Comparison of ENCODE assay signal across 8 cellular contexts in the genomic region with DNA sequence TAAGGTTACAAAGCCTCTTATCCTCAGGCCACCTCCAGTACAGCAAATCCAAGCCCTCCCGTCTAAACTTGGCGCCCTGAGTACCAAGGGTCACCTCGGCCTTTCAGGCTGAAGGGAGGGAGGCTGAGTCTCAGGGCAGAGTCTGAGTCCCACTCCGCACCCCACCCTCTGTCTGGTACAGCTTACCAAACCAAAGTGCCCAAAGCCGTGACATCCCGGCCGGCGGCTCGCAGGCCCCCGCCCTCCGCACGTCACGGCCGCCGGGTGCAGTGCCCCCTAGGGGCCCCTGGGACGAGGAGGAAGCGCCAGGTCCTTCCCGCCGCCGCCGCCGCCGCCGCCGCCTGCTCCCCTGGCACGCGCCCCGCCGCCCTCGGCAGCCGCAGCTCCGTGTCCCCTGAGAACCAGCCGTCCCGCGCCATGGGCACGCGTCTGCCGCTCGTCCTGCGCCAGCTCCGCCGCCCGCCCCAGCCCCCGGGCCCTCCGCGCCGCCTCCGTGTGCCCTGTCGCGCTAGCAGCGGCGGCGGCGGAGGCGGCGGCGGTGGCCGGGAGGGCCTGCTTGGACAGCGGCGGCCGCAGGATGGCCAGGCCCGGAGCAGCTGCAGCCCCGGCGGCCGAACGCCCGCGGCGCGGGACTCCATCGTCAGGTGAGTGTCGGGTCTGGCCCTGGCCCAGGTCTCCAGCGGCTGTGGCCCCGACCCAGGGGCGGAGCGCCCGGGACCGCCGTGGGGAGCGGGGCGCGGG. TPM values are rescaled to one million over a fixed set of nuclear protein-coding genes. Genes with fewer than 3 reads are reported as not detected.
A peak's percentile ranks its signal among the peaks of the same experiment; 100 is the strongest.
DNase-seq lines count a peak whose midpoint lies in the region; ATAC-seq and TF ChIP-seq lines count a peak whose summit lies in the region.

A gene (plus strand): TSS at position 297 of the 741 bp plus-strand sequence. CDS start 121 bp downstream, at position 418.

- peaks cover 4% of the 10 kb centered on the region for H3K4me1 ChIP-seq in mucosa of descending colon (ENCODE audit: low read depth)

- H3K36me3 Mint-ChIP-seq in CD14-positive monocyte: no peaks in the 10 kb centered on the region

- H3K9me3 ChIP-seq in mucosa of descending colon: no peaks in the 10 kb centered on the region

- ATAC-seq in HG03354 (IDR thresholded peaks at IDR 0.05; ENCODE audit: poor library complexity, severe bottlenecking, unreplicated experiment) (peak; percentile 72), mucosa of descending colon (peak; percentile 89)

- peaks cover 24% of the 10 kb centered on the region for H3K4me1 Mint-ChIP-seq in CD14-positive monocyte

- H3K4me3 ChIP-seq in epithelial cell of esophagus (ENCODE audit: low read length) (peak within 1 kb of the TSS; percentile 67), mucosa of descending colon (peak within 1 kb of the TSS; percentile 32)

- intact Hi-C loops in CD14-positive monocyte (cut with micrococcal nuclease): no loop called here
- intact Hi-C loops in mucosa of descending colon (cut with DNase I, micrococcal nuclease): no loop called here

- peak; percentile 69 for TF ChIP-seq CTCF in CD14-positive monocyte (IDR thresholded peaks at IDR 0.05)
- TF ChIP-seq CTCF in epithelial cell of esophagus (IDR thresholded peaks at IDR 0.05; ENCODE audit: insufficient read depth, low read depth, low read length, missing control alignments): peak; percentile 35
- TF ChIP-seq CTCF in mucosa of descending colon (IDR thresholded peaks at IDR 0.05): peak; percentile 73

- DNase-seq in CD14-positive monocyte (ENCODE audit: low spot score): peak; percentile 64
- DNase-seq in NOMO-1 treated with DMSO at 0.1 percent for 48 hours (lab: John Stamatoyannopoulos, UW; ENCODE audit: unreplicated experiment): peak; percentile 66
- peak; percentile 57 for DNase-seq in activated T-cell treated with anti-CD3 and anti-CD28 coated beads for 1 hour (ENCODE audit: low read depth)
- DNase-seq in epithelial cell of esophagus (ENCODE audit: low read depth): peak; percentile 79
- peak; percentile 76 to 85 (median 84) for DNase-seq in mucosa of descending colon
- DNase-seq in stimulated activated CD8-positive, alpha-beta memory T cell treated with anti-CD3 and anti-CD28 coated beads, Interleukin-4, amount 100 ng/mL, for 24 hours (ENCODE audit: low read depth): peak; percentile 69

- peak within 1 kb of the TSS in 4 of 7 donors; percentile 56 to 81 (median 64) for H3K27ac Mint-ChIP-seq in CD14-positive monocyte

- H3K4me3 Mint-ChIP-seq in CD14-positive monocyte: peak within 1 kb of the TSS; percentile 83 to 95

- H3K36me3 ChIP-seq in mucosa of descending colon (ENCODE audit: low read depth): no peaks in the 10 kb centered on the region

- H3K9me3 Mint-ChIP-seq in CD14-positive monocyte: peaks cover 0 to 5% (median 0%) of the 10 kb centered on the region in 7 donors

- H3K27me3 Mint-ChIP-seq in CD14-positive monocyte (ENCODE audit: low read depth in 3 of 3): peaks cover 5 to 30% (median 21%) of the 10 kb centered on the region in 3 donors

- peak; percentile 59 for TF ChIP-seq POLR2A in GM19099 (IDR thresholded peaks at IDR 0.05; ENCODE audit: extremely low read depth, insufficient read length, low read depth)

RNA-seq across cellular contexts. Expression of the gene that starts here (rescaled TPM):
- polyA plus RNA-seq in CD14-positive monocyte: under 1 TPM; 0.25 to 0.39 TPM
- total RNA-seq in mucosa of descending colon: 10 to 100 TPM in 1 of 3 donors, 1 to 10 TPM in 2; 7.1 to 11.1 (median 8.9) TPM

Comparison
In these comparisons a context has a peak if more than half of its experiments do, and no peak if none do; other contexts are left out.
1. Peak in every context shown above with its lines: DNase-seq, ATAC-seq and H3K4me3 ChIP-seq.
2. Peak in DNase-seq in CD14-positive monocyte; RNA of the gene not detected or under 1 TPM.